8 cellular contexts compared by ENCODE assay signal in genomic region chr14:59576332-59577294, GRCh38. TPM values are rescaled to one million over a fixed set of nuclear protein-coding genes. Genes with fewer than 3 reads are reported as not detected.
DNase-seq lines count a peak whose midpoint lies in the region; ATAC-seq, FAIRE-seq and TF ChIP-seq lines count a peak whose summit lies in the region.

TSS of gene CCDC175 (minus strand) at chr14:59576812. CDS start at chr14:59576775, 37 bp downstream.

- TF ChIP-seq CTCF in A549 (IDR thresholded peaks at IDR 0.05) (peak; percentile 91), left lung (IDR thresholded peaks at IDR 0.05) (peak; percentile 52 to 62)

- TF ChIP-seq RAD21 in A549 (conservative IDR thresholded peaks at IDR 0.05 in 1 of 2, IDR thresholded peaks at IDR 0.05 in 1 of 2): peak; percentile 78 to 85

- intact Hi-C loops in dendritic cell treated with granulocyte-macrophage colony-stimulating factor and Interleukin-4, amounts not matched to agents 40 ng/mL and 50 ng/mL, for 4 days (cut with micrococcal nuclease): loop anchor here (1.0 to 2.0 kb wide), 2 partner anchors 69 to 450 kb away; no protein-coding TSS in a partner anchor
- intact Hi-C loops in left lung (cut with DNase I): loop anchor here in 1 of 2 donors (10.0 kb wide), 1 partner anchor 72 kb away; no protein-coding TSS in a partner anchor

- no peaks in the 10 kb centered on the region for H3K36me3 Mint-ChIP-seq in dendritic cell treated with granulocyte-macrophage colony-stimulating factor and Interleukin-4, amounts not matched to agents 40 ng/mL and 50 ng/mL, for 4 days (ENCODE audit: low read depth)

- H3K4me1 ChIP-seq in A549: no peaks in the 10 kb centered on the region
- peaks cover 0 to 11% of the 10 kb centered on the region in 2 donors for H3K4me1 ChIP-seq in left lung

- no peaks in the 10 kb centered on the region for H3K9me3 Mint-ChIP-seq in dendritic cell treated with granulocyte-macrophage colony-stimulating factor and Interleukin-4, amounts not matched to agents 40 ng/mL and 50 ng/mL, for 4 days

- POLR2A ChIA-PET in A549 (lab: Yijun Ruan, JAX): interaction anchor here (0.8 to 1.4 kb wide), 2 partner anchors 69 to 93 kb away, joined by 3 to 13 read pairs; partner anchors contain the start of genes JKAMP and L3HYPDH

- peaks cover 0 to 26% of the 10 kb centered on the region in 2 donors for H3K27me3 ChIP-seq in left lung

- peaks cover 18% of the 10 kb centered on the region for H3K27me3 Mint-ChIP-seq in dendritic cell treated with granulocyte-macrophage colony-stimulating factor and Interleukin-4, amounts not matched to agents 40 ng/mL and 50 ng/mL, for 4 days

- no peak for TF ChIP-seq POLR2A in A549 (IDR thresholded peaks at IDR 0.05; ENCODE audit: low read length)

- CTCF ChIA-PET in A549 (lab: Yijun Ruan, JAX): interaction anchor here (0.6 to 6.2 kb wide), 52 partner anchors 9 to 1075 kb away, joined by 3 to 69 read pairs (median 4); partner anchors contain the start of genes JKAMP and L3HYPDH

- H3K9me3 ChIP-seq in A549: no peaks in the 10 kb centered on the region
- H3K9me3 ChIP-seq in left lung: no peaks in the 10 kb centered on the region

- FAIRE-seq in A549 (lab: Jason Lieb, UNC): no peak

- H3K36me3 ChIP-seq in left lung: no peaks in the 10 kb centered on the region

- no peak for TF ChIP-seq EP300 in A549 (IDR thresholded peaks at IDR 0.05)

- peak within 1 kb of the TSS; percentile 72 for H3K4me3 Mint-ChIP-seq in dendritic cell treated with granulocyte-macrophage colony-stimulating factor and Interleukin-4, amounts not matched to agents 40 ng/mL and 50 ng/mL, for 4 days

- WGBS in A549 (ENCODE audit: missing lambda C conversion rate): 15% methylated on average over 33 of the region's 46 CpGs

- H3K4me2 ChIP-seq in A549: peak within 1 kb of the TSS; percentile 97

- DNase-seq in A549 (ENCODE audit: low read depth in 1 of 2, low spot score in 1 of 2) (peak; percentile 77 to 87), NCI-H2196 (lab: John Stamatoyannopoulos, UW; ENCODE audit: unreplicated experiment) (peak; percentile 85), left lung (peak; percentile 88 to 95)
- peak; percentile 91 for DNase-seq in activated CD4-positive, alpha-beta T cell treated with anti-CD3 and anti-CD28 coated beads for 48 hours
- DNase-seq in stimulated activated CD4-positive, alpha-beta T cell treated with anti-CD3 and anti-CD28 coated beads, Interleukin-2, amount 100 ng/mL, for 24 hours: peak; percentile 83 to 91

- no peak within 1 kb of the TSS for H3K27ac Mint-ChIP-seq in dendritic cell treated with granulocyte-macrophage colony-stimulating factor and Interleukin-4, amounts not matched to agents 40 ng/mL and 50 ng/mL, for 4 days

- peak within 1 kb of the TSS; percentile 52 to 71; a peak in 4 of 6 replicates for H3K27ac ChIP-seq in A549
- H3K27ac ChIP-seq in left lung: no peak within 1 kb of the TSS

- peak; percentile 96 to 100 for ATAC-seq in A549
- ATAC-seq in GM18517 (IDR thresholded peaks at IDR 0.05; ENCODE audit: unreplicated experiment): peak; percentile 94
- ATAC-seq in HG03060 (IDR thresholded peaks at IDR 0.05; ENCODE audit: low read depth, unreplicated experiment): peak; percentile 84
- peak; percentile 100 for ATAC-seq in left lung

- H3K4me3 ChIP-seq in A549 (peak within 1 kb of the TSS; percentile 58), left lung (peak within 1 kb of the TSS; percentile 24 to 43)

- no peaks in the 10 kb centered on the region for H3K4me1 Mint-ChIP-seq in dendritic cell treated with granulocyte-macrophage colony-stimulating factor and Interleukin-4, amounts not matched to agents 40 ng/mL and 50 ng/mL, for 4 days (ENCODE audit: low read depth)

TF ChIP-seq in A549, 52 proteins besides CTCF, POLR2A, EP300 and RAD21:
- TF ChIP-seq, protein P1, sequence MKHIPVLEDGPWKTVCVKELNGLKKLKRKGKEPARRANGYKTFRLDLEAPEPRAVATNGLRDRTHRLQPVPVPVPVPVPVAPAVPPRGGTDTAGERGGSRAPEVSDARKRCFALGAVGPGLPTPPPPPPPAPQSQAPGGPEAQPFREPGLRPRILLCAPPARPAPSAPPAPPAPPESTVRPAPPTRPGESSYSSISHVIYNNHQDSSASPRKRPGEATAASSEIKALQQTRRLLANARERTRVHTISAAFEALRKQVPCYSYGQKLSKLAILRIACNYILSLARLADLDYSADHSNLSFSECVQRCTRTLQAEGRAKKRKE (CRISPR knock-in tag; IDR thresholded peaks at IDR 0.05; ENCODE audit: low read depth): no peak
- peak; percentile 82 for TF ChIP-seq SMC3 (IDR thresholded peaks at IDR 0.05)

RNA-seq across cellular contexts. Expression of gene CCDC175, which starts in this region (rescaled TPM):
- polyA plus RNA-seq in A549 (2011; rRNA removed): not detected in 2 replicates
- not detected in 2 replicates for polyA plus RNA-seq in A549 (2012; cell fraction: cytosol; rRNA removed)
- polyA plus RNA-seq in A549 (2012; cell fraction: nucleus; rRNA removed): not detected in 2 replicates
- polyA plus RNA-seq in A549 (2017; fragmentation: RNase III; extraction: RNeasy Plus Mini Kit Qiagen cat#74134 plus additional on column Dnase treatment): not detected in 3 replicates
- not detected in 2 replicates for polyA minus RNA-seq in A549 (2011; rRNA and poly(A)+ RNA removed)
- total RNA-seq in left lung: not detected

Comparison
In these comparisons a context has a peak if more than half of its experiments do, and no peak if none do; other contexts are left out.
1. Peak in DNase-seq, ATAC-seq, H3K4me3 ChIP-seq, H3K27ac ChIP-seq and H3K4me2 ChIP-seq in A549; RNA of the gene not detected or under 1 TPM.
2. Peak in DNase-seq, ATAC-seq and H3K4me3 ChIP-seq in left lung; RNA of the gene not detected or under 1 TPM.